19 cellular contexts compared by ENCODE assay signal in genomic region chr10:667602-668143, GRCh38. TPM values are rescaled to one million over a fixed set of nuclear protein-coding genes. Genes with fewer than 3 reads are reported as not detected.
A peak's percentile ranks its signal among the peaks of the same experiment; 100 is the strongest.
DNase-seq lines count a peak whose midpoint lies in the region; ATAC-seq, FAIRE-seq and TF ChIP-seq lines count a peak whose summit lies in the region.
"Had no signal": no experiment of that assay in that cellular context is flagged by ENCODE, and none has a peak within 500 bp of the region (broad histone marks: within the 10 kb centered on the region; RNA-seq: fewer than 3 reads in every experiment).

No MANE protein-coding gene starts in this region.

- no peak overlapping the region for H3K56ac ChIP-seq in IMR-90 (ENCODE audit: extremely low read depth, insufficient read depth, low read length)
- H3K56ac ChIP-seq in H1 (replicated peaks; ENCODE audit: insufficient read length, low read depth, low read length): peak overlapping the region; percentile 49

- H2BK15ac ChIP-seq in IMR-90 (ENCODE audit: low read depth, low read length) (no peak overlapping the region), H1 (ENCODE audit: low read length) (peak overlapping the region; percentile 37; the same call in 1 of the 2 replicates)

- DNase-seq in GM12892 (ENCODE audit: insufficient read length) (no peak), IMR-90 (no peak), H1 (ENCODE audit: low read depth in 1 of 2, low spot score in 2 of 2) (peak in 1 of 2 experiments; percentile 11), sigmoid colon (no peak), HFFc6 (no peak), KG1 (lab: John Stamatoyannopoulos, UW) (no peak), NCI-H2227 (lab: John Stamatoyannopoulos, UW; ENCODE audit: unreplicated experiment) (no peak)
- DNase-seq: ACHN, AML-193, DMS 273 treated with DMSO at 0.1 percent for 48 hours, DND-41, H9, NCI-H1417 treated with DMSO at 0.1 percent for 48 hours, NCI-H187 treated with DMSO at 0.1 percent for 48 hours, NCI-H345, T-helper 17 cell had no signal

- H3K4me2 ChIP-seq in IMR-90 (ENCODE audit: low read depth, low read length) (no peak overlapping the region), H1 (ENCODE audit: insufficient read depth in 1 of 2, low read depth in 2 of 2, low read length in 2 of 2) (no peak overlapping the region)

- H2BK20ac ChIP-seq in IMR-90 (ENCODE audit: low read depth, low read length) (no peak overlapping the region), H1 (ENCODE audit: low read length) (no peak overlapping the region; the same call in 1 of the 2 replicates)

- peaks cover 11% of the 10 kb centered on the region for H3K23me2 ChIP-seq in H1 (ENCODE audit: low read depth, low read length)

- ATAC-seq in IMR-90 (ENCODE audit: low read depth): no peak
- ATAC-seq in GM21515 (IDR thresholded peaks at IDR 0.05; ENCODE audit: unreplicated experiment): no peak
- ATAC-seq: Panc1, T-helper 17 cell had no signal

- H3K9me3 ChIP-seq in IMR-90 (ENCODE audit: control insufficient read depth, insufficient read depth, low read length) (no peaks in the 10 kb centered on the region), H1 (ENCODE audit: insufficient read depth in 2 of 2, low read depth in 1 of 2, low read length in 1 of 2) (peaks cover 0 to 4% of the 10 kb centered on the region in 2 experiments; a peak in 3 of 4 replicates), sigmoid colon (no peaks in the 10 kb centered on the region)

- H4K91ac ChIP-seq in IMR-90 (ENCODE audit: insufficient read depth, low read depth, low read length): no peak overlapping the region
- H4K91ac ChIP-seq in H1 (replicated peaks; ENCODE audit: insufficient read length, low read length): peak overlapping the region; percentile 47

- H3K9ac ChIP-seq in IMR-90 (ENCODE audit: low read depth, low read length) (no peak overlapping the region), H1 (replicated peaks in 1 of 4; ENCODE audit: extremely low read depth in 1 of 4, low read depth in 3 of 4, low read length in 3 of 4) (peak overlapping the region in 1 of 4 experiments; percentile 14; a peak in 1 of 7 replicates)

- peaks cover 87% of the 10 kb centered on the region for H4K20me1 ChIP-seq in IMR-90 (ENCODE audit: insufficient read depth, low read length)
- peaks cover 7 to 28% of the 10 kb centered on the region in 2 experiments for H4K20me1 ChIP-seq in H1 (replicated peaks in 1 of 2; ENCODE audit: control insufficient read depth in 1 of 2, insufficient read depth in 2 of 2, low read length in 2 of 2)

- no peak overlapping the region for H3K27ac Mint-ChIP-seq in HFFc6
- H3K27ac Mint-ChIP-seq: H9, T-helper 17 cell had no signal

- H4K8ac ChIP-seq in IMR-90 (ENCODE audit: low read depth in 2 of 2, low read length in 2 of 2) (no peak overlapping the region), H1 (ENCODE audit: extremely low read depth, insufficient read depth, low read length) (no peak overlapping the region)

- dilution Hi-C loops in IMR-90 (cut with HindIII; ENCODE audit: low sequenced_read_pairs, unreplicated experiment): no loop called here

- TF ChIP-seq EP300 in H1 (IDR thresholded peaks at IDR 0.05; ENCODE audit: borderline replicate concordance in 1 of 2, low read depth in 2 of 2, low read length in 2 of 2) (no peak), sigmoid colon (IDR thresholded peaks at IDR 0.05) (no peak)

- H2BK5ac ChIP-seq in IMR-90 (ENCODE audit: low read depth, low read length, poor library complexity, severe bottlenecking): peak overlapping the region; percentile 57
- peak overlapping the region; percentile 35; the same call in 1 of the 2 replicates for H2BK5ac ChIP-seq in H1 (ENCODE audit: low read depth, low read length)

- POLR2A ChIA-PET in IMR-90 (lab: Charles Lee; ENCODE audit: unreplicated experiment) (no interaction called here), H1 (lab: Charles Lee; ENCODE audit: partially characterized antibody) (no interaction called here)

- H3K4me1 Mint-ChIP-seq in HFFc6 (ENCODE audit: low read depth): peaks cover 3% of the 10 kb centered on the region
- H3K4me1 Mint-ChIP-seq: T-helper 17 cell had no signal

- H3K79me2 ChIP-seq in H1 (ENCODE audit: control insufficient read depth in 1 of 2, insufficient read depth in 2 of 2, low read length in 2 of 2): peaks cover 15 to 60% of the 10 kb centered on the region in 2 experiments

- H3K4me3 ChIP-seq in IMR-90 (ENCODE audit: insufficient read depth, low read depth, low read length) (no peak overlapping the region), H1 (ENCODE audit: extremely low read depth in 1 of 4, insufficient read depth in 2 of 4, low read depth in 3 of 4, low read length in 4 of 4) (no peak overlapping the region), sigmoid colon (no peak overlapping the region)
- H3K4me3 ChIP-seq: SJSA1 had no signal

- no peak overlapping the region for H3K4me3 Mint-ChIP-seq in HFFc6
- H3K4me3 Mint-ChIP-seq: H9, T-helper 17 cell had no signal

- peak overlapping the region; percentile 29 for H3K14ac ChIP-seq in IMR-90 (replicated peaks; ENCODE audit: low read depth, low read length)
- H3K14ac ChIP-seq in H1 (ENCODE audit: insufficient read length): peak overlapping the region; percentile 24

- H4K5ac ChIP-seq in IMR-90 (ENCODE audit: low read depth, low read length) (no peak overlapping the region), H1 (ENCODE audit: insufficient read length, low read depth, low read length) (peak overlapping the region; percentile 22)

- peaks cover 9% of the 10 kb centered on the region for H3K9me3 Mint-ChIP-seq in HFFc6

- H2BK120ac ChIP-seq in IMR-90 (ENCODE audit: low read depth, low read length) (no peak overlapping the region), H1 (replicated peaks; ENCODE audit: low read depth, low read length) (peak overlapping the region; percentile 75)

- 98 to 100% methylated on average over 6 to 7 of the region's 7 CpGs for WGBS in IMR-90 (ENCODE audit: extremely low coverage in 2 of 2, insufficient read length in 1 of 2), 2 experiments
- 93 to 100% methylated on average over 3 to 7 of the region's 7 CpGs for WGBS in H1 (ENCODE audit: extremely low coverage in 1 of 2, insufficient coverage in 1 of 2, insufficient read length in 1 of 2, insufficient replicate concordance in 2 of 2, low coverage in 1 of 2, low lambda C conversion rate in 2 of 2, missing lambda C conversion rate in 1 of 2), 2 experiments
- 98 to 99% methylated on average over 7 of the region's 7 CpGs for WGBS in sigmoid colon, 2 donors

- in situ Hi-C loops in IMR-90 (cut with MboI; ENCODE audit: low sequenced_read_pairs): no loop called here

- H3K27me3 ChIP-seq in IMR-90 (ENCODE audit: control insufficient read depth, insufficient read depth, low read length) (no peaks in the 10 kb centered on the region), H1 (replicated peaks in 1 of 4; ENCODE audit: control insufficient read depth in 3 of 4, extremely low read depth in 1 of 4, insufficient read depth in 3 of 4, low read length in 3 of 4) (no peaks in the 10 kb centered on the region), sigmoid colon (no peaks in the 10 kb centered on the region)
- H3K27me3 ChIP-seq: SJSA1 had no signal

- no peak overlapping the region for H3K4ac ChIP-seq in IMR-90 (ENCODE audit: low read depth, low read length)
- H3K4ac ChIP-seq in H1 (replicated peaks; ENCODE audit: insufficient read length, low read depth, low read length): peak overlapping the region; percentile 82

- peaks cover 33 to 79% of the 10 kb centered on the region in 2 experiments for H3K79me1 ChIP-seq in IMR-90 (ENCODE audit: low read depth in 1 of 2, low read length in 2 of 2)
- H3K79me1 ChIP-seq in H1 (ENCODE audit: low read depth, low read length): peaks cover 25% of the 10 kb centered on the region

- H3K36me3 ChIP-seq in IMR-90 (ENCODE audit: control insufficient read depth, insufficient read depth, low read length) (no peaks in the 10 kb centered on the region), H1 (ENCODE audit: control insufficient read depth in 2 of 4, insufficient read depth in 4 of 4, low read length in 3 of 4) (no peaks in the 10 kb centered on the region; a peak in 2 of 8 replicates), sigmoid colon (no peaks in the 10 kb centered on the region)

- TF ChIP-seq POLR2A in GM12892 (IDR thresholded peaks at IDR 0.05; ENCODE audit: low read depth, low read length): no peak
- TF ChIP-seq POLR2A in IMR-90 (IDR thresholded peaks at IDR 0.05; ENCODE audit: low read depth, low read length): no peak
- TF ChIP-seq POLR2A in H1 (IDR thresholded peaks at IDR 0.05; ENCODE audit: control extremely low read depth in 1 of 2, low read depth in 2 of 2, low read length in 2 of 2): no peak
- no peak for TF ChIP-seq POLR2A in sigmoid colon (IDR thresholded peaks at IDR 0.05)

- peaks cover 16% of the 10 kb centered on the region for H3K9me1 ChIP-seq in IMR-90 (ENCODE audit: insufficient read depth, low read length)

- H3K4me1 ChIP-seq in IMR-90 (ENCODE audit: control insufficient read depth, insufficient read depth, low read length) (peaks cover 26% of the 10 kb centered on the region), H1 (replicated peaks in 1 of 4; ENCODE audit: control insufficient read depth in 3 of 4, insufficient read depth in 4 of 4, low read length in 3 of 4) (no peaks in the 10 kb centered on the region; a peak in 1 of 7 replicates), sigmoid colon (peaks cover 0 to 75% (median 60%) of the 10 kb centered on the region in 4 donors)

- BruUV-seq in IMR-90 (replicated peaks; lab: Mats Ljungman, UMichigan): no TSS peak

- H3K27me3 Mint-ChIP-seq in HFFc6 (ENCODE audit: insufficient read depth): no peaks in the 10 kb centered on the region; the same call in 1 of the 2 replicates

- TF ChIP-seq CTCF in IMR-90 (conservative IDR thresholded peaks at IDR 0.05; ENCODE audit: low read depth, low read length): no peak
- TF ChIP-seq CTCF in H1 (IDR thresholded peaks at IDR 0.05; ENCODE audit: control extremely low read depth in 1 of 3, insufficient read depth in 1 of 3, low read depth in 1 of 3, low read length in 3 of 3): no peak
- TF ChIP-seq CTCF in sigmoid colon (IDR thresholded peaks at IDR 0.05): no peak
- TF ChIP-seq CTCF in HFFc6 (IDR thresholded peaks at IDR 0.05): no peak

- H3K27ac ChIP-seq in IMR-90 (ENCODE audit: insufficient read depth, low read length) (no peak overlapping the region), H1 (ENCODE audit: low read depth, low read length) (no peak overlapping the region), sigmoid colon (peak overlapping the region in 3 of 4 donors; percentile 82 to 90 (median 85))
- H3K27ac ChIP-seq: SJSA1 had no signal

- H2BK12ac ChIP-seq in H1 (ENCODE audit: low read depth, low read length): peak overlapping the region; percentile 30; the same call in 1 of the 2 replicates

- no peak overlapping the region for H2AFZ ChIP-seq in IMR-90 (replicated peaks; ENCODE audit: low read length, poor library complexity)
- H2AFZ ChIP-seq in H1 (ENCODE audit: low read length): no peak overlapping the region

- H3K36me3 Mint-ChIP-seq in HFFc6 (ENCODE audit: low read depth): peaks cover 10% of the 10 kb centered on the region

- intact Hi-C loops in IMR-90 (cut with micrococcal nuclease) (no loop called here), sigmoid colon (cut with DNase I) (loop anchor here (5.0 kb wide), 1 partner anchor 155 kb away; no protein-coding TSS in a partner anchor)

- TF ChIP-seq RAD21 in IMR-90 (IDR thresholded peaks at IDR 0.05; ENCODE audit: low read length) (no peak), H1 (IDR thresholded peaks at IDR 0.05 in 1 of 2, conservative IDR thresholded peaks at IDR 0.05 in 1 of 2; ENCODE audit: low read depth in 2 of 2, low read length in 2 of 2) (no peak)

- H3K23ac ChIP-seq in IMR-90 (ENCODE audit: low read depth, low read length) (peak overlapping the region; percentile 46; the same call in 1 of the 2 replicates), H1 (ENCODE audit: insufficient read length) (peak overlapping the region; percentile 77)

- CTCF ChIA-PET in IMR-90 (lab: Yijun Ruan, JAX) (no interaction called here), H1 (lab: Charles Lee; ENCODE audit: partially characterized antibody) (no interaction called here)

- H2AK5ac ChIP-seq in IMR-90 (ENCODE audit: low read depth, low read length) (peak overlapping the region; percentile 68; the same call in 1 of the 2 replicates), H1 (ENCODE audit: low read depth, low read length) (peak overlapping the region; percentile 84; the same call in 1 of the 2 replicates)

- H3K18ac ChIP-seq in IMR-90 (ENCODE audit: low read depth, low read length) (no peak overlapping the region), H1 (ENCODE audit: extremely low read depth, low read length) (no peak overlapping the region)

- FAIRE-seq in GM12892 (lab: Jason Lieb, UNC) (peak; percentile 24), H1 (lab: Jason Lieb, UNC) (peak; percentile 81)

- no peak overlapping the region for H2AK9ac ChIP-seq in IMR-90 (replicated peaks; ENCODE audit: low read depth, low read length, poor library complexity)

RNA-seq across cellular contexts. Expression of gene DIP2C, which starts 21.8 kb away (rescaled TPM):
- 0.36 TPM for polyA plus RNA-seq in GM12892 (2012; ENCODE audit: missing spikeins)
- 8.6 and 9.2 TPM in 2 replicates for total RNA-seq in IMR-90 (2012; rRNA removed)
- 16.1 and 17.3 TPM in 2 replicates for polyA plus RNA-seq in IMR-90 (2012; rRNA removed)
- polyA plus RNA-seq in IMR-90 (2012; cell fraction: cytosol; rRNA removed): 13.9 and 16.8 TPM in 2 replicates
- 21.1 and 22.2 TPM in 2 replicates for polyA plus RNA-seq in IMR-90 (2012; cell fraction: nucleus; rRNA removed; ENCODE audit: low replicate concordance)
- 8.8 and 9.3 TPM in 2 replicates for total RNA-seq in H1 (2021; fragmentation: NEBNext Ultra II Directional; extraction: Animal tissue kit (Norgen Biotek cat#: 25700))
- 3.8 and 6.1 TPM in 2 replicates for polyA plus RNA-seq in H1 (2011; rRNA removed)
- polyA plus RNA-seq in H1 (2011; cell fraction: cytosol; rRNA removed): 3.8 TPM
- polyA plus RNA-seq in H1 (2011; cell fraction: nucleus; rRNA removed): 13.3 TPM
- 5.4 to 6.5 TPM (median 6.2 TPM) in 4 replicates for polyA plus RNA-seq in H1 (2012, experiment 1 of 2)
- 1.4 TPM for polyA plus RNA-seq in H1 (2012, experiment 2 of 2)
- polyA plus RNA-seq in H1 (2013, experiment 1 of 2): 3.3 TPM
- 3.0 TPM for polyA plus RNA-seq in H1 (2013, experiment 2 of 2)
- 8.7 and 9.7 TPM in 2 replicates for polyA minus RNA-seq in H1 (2011; rRNA and poly(A)+ RNA removed)
- polyA minus RNA-seq in H1 (2011; cell fraction: cytosol; rRNA and poly(A)+ RNA removed): 6.4 TPM
- polyA minus RNA-seq in H1 (2011; cell fraction: nucleus; rRNA and poly(A)+ RNA removed): 11.3 TPM
- 10 to 100 TPM; 42.1 to 67.9 (median 50.3) TPM for total RNA-seq in sigmoid colon
- 1 to 10 TPM; 1.8 to 5.5 (median 3.0) TPM for polyA plus RNA-seq in sigmoid colon
- 10 to 100 TPM; 23.2 to 28.9 (median 26.3) TPM for total RNA-seq in HFFc6 (2021; fragmentation: NEBNext Ultra II Directional; extraction: Animal tissue kit (Norgen Biotek cat#: 25700))

Comparison
In these comparisons a context has a peak if more than half of its experiments do, and no peak if none do; other contexts are left out.
1. H3K27ac ChIP-seq: peak in sigmoid colon (3 of 4); none in IMR-90 (single experiment) and H1 (single experiment).